1 cellular context compared by ENCODE assay signal in genomic region chr2:84516234-84516986, GRCh38.
TF ChIP-seq lines count a peak whose summit lies in the region.

Gene DNAH6, plus strand, starts transcription at chr2:84516498. Its CDS starts 1,329 bp downstream, at chr2:84517827.

TF ChIP-seq in HEK293, 187 proteins besides CTCF, POLR2A, EP300 and RAD21 (continued from another document):
- TF ChIP-seq HIC1 (tag by site-specific recombination; IDR thresholded peaks at IDR 0.05): no peak
- TF ChIP-seq ZNF654 (tag by site-specific recombination; IDR thresholded peaks at IDR 0.05; ENCODE audit: low read depth): no peak
- no peak for TF ChIP-seq ZNF2 (tag by site-specific recombination; IDR thresholded peaks at IDR 0.05)
- TF ChIP-seq ZNF341 (tag by site-specific recombination; IDR thresholded peaks at IDR 0.05; ENCODE audit: low read depth): peak; percentile 28; the same call in 1 of the 2 replicates
- TF ChIP-seq ZNF658 (tag by site-specific recombination; IDR thresholded peaks at IDR 0.05): no peak
- TF ChIP-seq ZNF221 (tag by site-specific recombination; IDR thresholded peaks at IDR 0.05; ENCODE audit: borderline replicate concordance): no peak
- no peak for TF ChIP-seq ZNF707 (tag by site-specific recombination; IDR thresholded peaks at IDR 0.05)
- TF ChIP-seq PRDM1 (tag by site-specific recombination; IDR thresholded peaks at IDR 0.05): peak; percentile 73
- TF ChIP-seq ZNF114 (tag by site-specific recombination; IDR thresholded peaks at IDR 0.05): no peak
- TF ChIP-seq ZNF830 (tag by site-specific recombination; IDR thresholded peaks at IDR 0.05; ENCODE audit: low read depth): no peak
- no peak for TF ChIP-seq PRDM4 (tag by site-specific recombination; IDR thresholded peaks at IDR 0.05)
